ENCODE assay signal across 15 cellular contexts in genomic region chr11:12170501-12170900, GRCh38.
DNase-seq lines count a peak whose midpoint lies in the region; ATAC-seq, FAIRE-seq and TF ChIP-seq lines count a peak whose summit lies in the region.
"Had no signal": no experiment of that assay in that cellular context is flagged by ENCODE, and none has a peak within 500 bp of the region (broad histone marks: within the 10 kb centered on the region; RNA-seq: fewer than 3 reads in every experiment).

No MANE protein-coding gene starts in this region.

- DNase-seq in left ventricle myocardium inferior = no peak
- no peak for DNase-seq in Right ventricle myocardium inferior (ENCODE audit: missing footprints)
- no peak for DNase-seq in coronary artery (ENCODE audit: low spot score)
- DNase-seq in 8988T = no peak
- DNase-seq in pancreas = no peak
- DNase-seq in natural killer cell = no peak
- DNase-seq: activated CD8-positive, alpha-beta T cell treated with anti-CD3 and anti-CD28 coated beads for 36 hours; COR-L47; erythroblast; KBM-7; NCI-H1105; NCI-H82 had no signal

- H3K36me3 ChIP-seq in left ventricle myocardium inferior (no peaks in the 10 kb centered on the region), rectal smooth muscle tissue (ENCODE audit: control insufficient read depth, insufficient read depth, low read length) (no peaks in the 10 kb centered on the region), pancreas (no peaks in the 10 kb centered on the region)

- no peak overlapping the region for H3K4me3 Mint-ChIP-seq in natural killer cell
- H3K4me3 Mint-ChIP-seq: activated CD8-positive, alpha-beta T cell treated with anti-CD3 and anti-CD28 coated beads for 36 hours had no signal

- H3K27ac ChIP-seq in left ventricle myocardium inferior (replicated peaks) (peak overlapping the region; percentile 62), coronary artery (peak overlapping the region; percentile 64 to 86), rectal smooth muscle tissue (ENCODE audit: low read depth, low read length) (peak overlapping the region; percentile 38), pancreas (no peak overlapping the region)

- H3K4me1 ChIP-seq in left ventricle myocardium inferior (peaks cover 66% of the 10 kb centered on the region), rectal smooth muscle tissue (ENCODE audit: control insufficient read depth, insufficient read depth, low read length) (peaks cover 18% of the 10 kb centered on the region), pancreas (no peaks in the 10 kb centered on the region)

- no peaks in the 10 kb centered on the region for H3K27me3 Mint-ChIP-seq in natural killer cell (ENCODE audit: low read depth in 2 of 2)
- H3K27me3 Mint-ChIP-seq: activated CD8-positive, alpha-beta T cell treated with anti-CD3 and anti-CD28 coated beads for 36 hours had no signal

- H3K27me3 ChIP-seq in left ventricle myocardium inferior (ENCODE audit: low read depth) = no peaks in the 10 kb centered on the region
- H3K27me3 ChIP-seq in rectal smooth muscle tissue (ENCODE audit: control insufficient read depth, insufficient read depth, low read length) = no peaks in the 10 kb centered on the region
- H3K27me3 ChIP-seq in pancreas = no peaks in the 10 kb centered on the region

- peaks cover 5% of the 10 kb centered on the region for H3K9me3 ChIP-seq in left ventricle myocardium inferior (replicated peaks)
- H3K9me3 ChIP-seq in pancreas = no peaks in the 10 kb centered on the region

- TF ChIP-seq CTCF in left ventricle myocardium inferior (IDR thresholded peaks at IDR 0.05; ENCODE audit: borderline replicate concordance) (no peak), coronary artery (IDR thresholded peaks at IDR 0.05) (no peak), pancreas (IDR thresholded peaks at IDR 0.05) (no peak), natural killer cell (IDR thresholded peaks at IDR 0.05) (no peak)

- H3K9me3 Mint-ChIP-seq in natural killer cell = no peaks in the 10 kb centered on the region

- intact Hi-C loops in left ventricle myocardium inferior (cut with micrococcal nuclease) (no loop called here), Right ventricle myocardium inferior (cut with DNase I) (no loop called here), pancreas (cut with DNase I) (no loop called here), natural killer cell (cut with micrococcal nuclease) (no loop called here)

- 90 to 93% methylated on average over 3 of the region's 3 CpGs for WGBS in pancreas, 2 donors

- H3K9ac ChIP-seq in rectal smooth muscle tissue (ENCODE audit: low read length) = no peak overlapping the region

- H3K36me3 Mint-ChIP-seq in natural killer cell = no peaks in the 10 kb centered on the region

- no peak overlapping the region for H3K27ac Mint-ChIP-seq in natural killer cell
- H3K27ac Mint-ChIP-seq: activated CD8-positive, alpha-beta T cell treated with anti-CD3 and anti-CD28 coated beads for 36 hours had no signal

- FAIRE-seq in pancreas (lab: Jason Lieb, UNC) = no peak

- ATAC-seq in Right ventricle myocardium inferior = no peak
- ATAC-seq in pancreas = no peak
- no peak for ATAC-seq in natural killer cell
- no peak for ATAC-seq in HG02763 (IDR thresholded peaks at IDR 0.05; ENCODE audit: unreplicated experiment)
- ATAC-seq: activated CD8-positive, alpha-beta T cell treated with anti-CD3 and anti-CD28 coated beads for 36 hours had no signal

- H3K4me3 ChIP-seq in left ventricle myocardium inferior (no peak overlapping the region), coronary artery (peak overlapping the region; percentile 2), rectal smooth muscle tissue (ENCODE audit: low read length) (peak overlapping the region; percentile 22), pancreas (no peak overlapping the region)
- H3K4me3 ChIP-seq: skin epidermis had no signal

- peaks cover 10 to 23% of the 10 kb centered on the region in 2 donors for H3K4me1 Mint-ChIP-seq in natural killer cell

Comparison
In these comparisons a context has a peak if more than half of its experiments do, and no peak if none do; other contexts are left out.
1. H3K27ac ChIP-seq: peak in left ventricle myocardium inferior (single experiment), coronary artery (2 of 2) and rectal smooth muscle tissue (single experiment); none in pancreas (0 of 4).
2. H3K4me3 ChIP-seq: peak in coronary artery (single experiment) and rectal smooth muscle tissue (single experiment); none in left ventricle myocardium inferior (single experiment) and pancreas (0 of 4).